ENCODE assay signal across 1 cellular context in genomic region chr9:93119953-93120845, GRCh38.
TF ChIP-seq lines count a peak whose summit lies in the region.

No MANE protein-coding gene starts in this region.

TF ChIP-seq in K562, 482 proteins besides CTCF, POLR2A, EP300 and RAD21 (continued from another document):
- TF ChIP-seq AFF1 (IDR thresholded peaks at IDR 0.05; ENCODE audit: low read depth in 1 of 2, partially characterized antibody in 2 of 2): no peak
- no peak for TF ChIP-seq ZNF79 (CRISPR knock-in tag; IDR thresholded peaks at IDR 0.05; ENCODE audit: low read depth)
- no peak for TF ChIP-seq ZNF695 (CRISPR knock-in tag; IDR thresholded peaks at IDR 0.05)
- no peak for TF ChIP-seq TARDBP (IDR thresholded peaks at IDR 0.05)
- TF ChIP-seq RNF219 (CRISPR knock-in tag; IDR thresholded peaks at IDR 0.05): no peak
- no peak for TF ChIP-seq SMC3 (conservative IDR thresholded peaks at IDR 0.05; ENCODE audit: insufficient read depth, low read depth, low read length)
- no peak for TF ChIP-seq ZNF253 (CRISPR knock-in tag; conservative IDR thresholded peaks at IDR 0.05)
- TF ChIP-seq TRIM25 (IDR thresholded peaks at IDR 0.05; ENCODE audit: borderline replicate concordance): no peak
- TF ChIP-seq SAP30 (IDR thresholded peaks at IDR 0.05; ENCODE audit: borderline replicate concordance, insufficient read depth, low read depth, low read length, poor library complexity, severe bottlenecking): no peak
- no peak for TF ChIP-seq NR1H2 (CRISPR knock-in tag; IDR thresholded peaks at IDR 0.05)
- no peak for TF ChIP-seq ZMIZ1 (IDR thresholded peaks at IDR 0.05; ENCODE audit: low read depth in 2 of 2, low read length in 2 of 2)
